In the genomic region with DNA sequence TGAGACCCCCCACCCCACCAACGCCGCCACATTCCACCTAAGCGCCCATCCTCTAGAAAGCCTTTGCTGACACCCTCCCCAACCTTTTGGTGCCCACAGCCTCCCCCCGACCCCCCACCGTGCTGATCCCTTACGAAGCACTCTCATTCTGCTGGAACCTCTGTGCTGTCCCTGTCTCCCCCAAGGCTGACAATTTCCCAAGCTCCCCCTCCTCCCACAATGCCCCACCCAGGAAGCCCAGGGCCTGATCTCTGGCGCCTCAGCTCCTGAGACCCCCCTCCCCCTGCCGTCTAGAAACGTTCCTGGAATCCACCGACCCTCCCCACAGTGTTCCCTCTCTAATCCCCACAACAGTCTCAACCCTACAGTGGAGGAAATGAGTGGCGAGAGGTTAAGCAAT, we compare ENCODE assay signal across 10 cellular contexts. TPM values are rescaled to one million over a fixed set of nuclear protein-coding genes. Genes with fewer than 3 reads are reported as not detected.
DNase-seq lines count a peak whose midpoint lies in the region; ATAC-seq, FAIRE-seq and TF ChIP-seq lines count a peak whose summit lies in the region.
"Had no signal": no experiment of that assay in that cellular context is flagged by ENCODE, and none has a peak within 500 bp of the region (broad histone marks: within the 10 kb centered on the region; RNA-seq: fewer than 3 reads in every experiment).

No MANE protein-coding gene starts in this region.

- H2BK12ac ChIP-seq in mesenchymal stem cell (ENCODE audit: low read length in 2 of 2): no peak overlapping the region

- H3K4me3 ChIP-seq in astrocyte (ENCODE audit: insufficient read depth, low read depth, low read length): no peak overlapping the region
- peak overlapping the region in 1 of 2 experiments; percentile 69 for H3K4me3 ChIP-seq in mesenchymal stem cell (ENCODE audit: insufficient read depth in 1 of 2, low read depth in 1 of 2, low read length in 2 of 2)
- peak overlapping the region; percentile 86 for H3K4me3 ChIP-seq in thoracic aorta

- no peak for ATAC-seq in activated T-cell treated with anti-CD3 and anti-CD28 coated beads, Interleukin-2, amount 50 U/mL, for 4 hours
- ATAC-seq in thoracic aorta (ENCODE audit: insufficient number of reproducible peaks, low FRiP score, low read depth) (peak; percentile 14), HG03039 (IDR thresholded peaks at IDR 0.05; ENCODE audit: unreplicated experiment) (no peak), HG02678 (IDR thresholded peaks at IDR 0.05; ENCODE audit: unreplicated experiment) (no peak)

- H3K4me1 ChIP-seq in astrocyte (ENCODE audit: insufficient read depth, low read length): peaks cover 16% of the 10 kb centered on the region
- H3K4me1 ChIP-seq in mesenchymal stem cell (ENCODE audit: control insufficient read depth, insufficient read depth, low read depth, low read length): peaks cover 17% of the 10 kb centered on the region
- peaks cover 10 to 29% of the 10 kb centered on the region in 2 donors for H3K4me1 ChIP-seq in thoracic aorta (ENCODE audit: control insufficient read depth in 1 of 2, low read depth in 2 of 2)

- no peaks in the 10 kb centered on the region for H3K36me3 Mint-ChIP-seq in activated T-cell treated with anti-CD3 and anti-CD28 coated beads, Interleukin-2, amount 50 U/mL, for 4 hours (ENCODE audit: insufficient read depth)
- H3K36me3 Mint-ChIP-seq in astrocyte (ENCODE audit: low read depth, unreplicated experiment): peaks cover 2% of the 10 kb centered on the region

- peak overlapping the region; percentile 75 for H3K4me3 Mint-ChIP-seq in activated T-cell treated with anti-CD3 and anti-CD28 coated beads, Interleukin-2, amount 50 U/mL, for 4 hours
- H3K4me3 Mint-ChIP-seq in astrocyte (ENCODE audit: unreplicated experiment): no peak overlapping the region

- FAIRE-seq in astrocyte (lab: Jason Lieb, UNC): no peak

- TF ChIP-seq CTCF in astrocyte (IDR thresholded peaks at IDR 0.05; ENCODE audit: insufficient read depth, low read depth, low read length) (no peak), thoracic aorta (IDR thresholded peaks at IDR 0.05) (no peak)

- no peak overlapping the region for H2BK15ac ChIP-seq in mesenchymal stem cell (ENCODE audit: low read depth, poor library complexity, severe bottlenecking)

- H3K79me1 ChIP-seq in mesenchymal stem cell (replicated peaks; ENCODE audit: low read length, poor library complexity, severe bottlenecking): no peaks in the 10 kb centered on the region

- H3K79me2 ChIP-seq in astrocyte (ENCODE audit: insufficient read depth, low read length): no peaks in the 10 kb centered on the region

- no peak overlapping the region for H2BK5ac ChIP-seq in mesenchymal stem cell (ENCODE audit: low read depth, low read length, poor library complexity, severe bottlenecking)

- peak overlapping the region; percentile 99 for H4K8ac ChIP-seq in mesenchymal stem cell (ENCODE audit: low read length)

- peak overlapping the region; percentile 81 for H3K9ac ChIP-seq in astrocyte (ENCODE audit: low read length)
- peak overlapping the region; percentile 87 for H3K9ac ChIP-seq in mesenchymal stem cell (ENCODE audit: low read length)

- peaks cover 7% of the 10 kb centered on the region for H3K4me1 Mint-ChIP-seq in activated T-cell treated with anti-CD3 and anti-CD28 coated beads, Interleukin-2, amount 50 U/mL, for 4 hours (ENCODE audit: low read depth)
- peaks cover 10% of the 10 kb centered on the region for H3K4me1 Mint-ChIP-seq in astrocyte (ENCODE audit: low read depth, unreplicated experiment)

- no peak overlapping the region for H3K27ac Mint-ChIP-seq in astrocyte (ENCODE audit: unreplicated experiment)

- no peaks in the 10 kb centered on the region for H3K27me3 ChIP-seq in astrocyte (ENCODE audit: insufficient read depth, low read length)
- no peaks in the 10 kb centered on the region for H3K27me3 ChIP-seq in mesenchymal stem cell (ENCODE audit: control insufficient read depth in 1 of 2, insufficient read depth in 1 of 2, low read length in 2 of 2)
- H3K27me3 ChIP-seq in thoracic aorta (replicated peaks; ENCODE audit: insufficient read depth): no peaks in the 10 kb centered on the region

- no peaks in the 10 kb centered on the region for H4K20me1 ChIP-seq in astrocyte (ENCODE audit: insufficient read depth, low read length)

- H2BK120ac ChIP-seq in mesenchymal stem cell (ENCODE audit: low read depth, low read length): no peak overlapping the region

- H3K23ac ChIP-seq in mesenchymal stem cell (ENCODE audit: low read length in 2 of 2): no peak overlapping the region

- H2AFZ ChIP-seq in astrocyte (ENCODE audit: low read depth, low read length): peak overlapping the region; percentile 96
- peak overlapping the region; percentile 100 for H2AFZ ChIP-seq in mesenchymal stem cell (ENCODE audit: low read depth, low read length)

- H3K4me2 ChIP-seq in astrocyte (ENCODE audit: low read length) (peak overlapping the region; percentile 96), mesenchymal stem cell (ENCODE audit: low read length, poor library complexity, severe bottlenecking) (peak overlapping the region; percentile 79)

- H3K9me3 Mint-ChIP-seq in activated T-cell treated with anti-CD3 and anti-CD28 coated beads, Interleukin-2, amount 50 U/mL, for 4 hours: peaks cover 29% of the 10 kb centered on the region
- H3K9me3 Mint-ChIP-seq in astrocyte (ENCODE audit: unreplicated experiment): peaks cover 21% of the 10 kb centered on the region

- H3K27ac ChIP-seq in astrocyte (ENCODE audit: low read depth, low read length): no peak overlapping the region
- H3K27ac ChIP-seq in mesenchymal stem cell (ENCODE audit: low read length, poor library complexity, severe bottlenecking): no peak overlapping the region
- H3K27ac ChIP-seq in thoracic aorta: peak overlapping the region in 1 of 2 donors; percentile 58
- H3K27ac ChIP-seq: epithelial cell of prostate had no signal

- no peaks in the 10 kb centered on the region for H3K36me3 ChIP-seq in astrocyte (ENCODE audit: insufficient read depth, low read length)
- no peaks in the 10 kb centered on the region for H3K36me3 ChIP-seq in mesenchymal stem cell (ENCODE audit: control insufficient read depth in 1 of 2, insufficient read depth in 2 of 2, low read depth in 1 of 2, low read length in 2 of 2)
- no peaks in the 10 kb centered on the region for H3K36me3 ChIP-seq in thoracic aorta

- H3K18ac ChIP-seq in mesenchymal stem cell (ENCODE audit: low read depth in 1 of 2, low read length in 2 of 2): peak overlapping the region in 1 of 2 experiments; percentile 90

- H3K14ac ChIP-seq in mesenchymal stem cell (ENCODE audit: low read length in 2 of 2): no peak overlapping the region

- H4K91ac ChIP-seq in mesenchymal stem cell (ENCODE audit: low read length): peak overlapping the region; percentile 6

- H3K9me3 ChIP-seq in astrocyte (ENCODE audit: insufficient read depth, low read depth, low read length) (no peaks in the 10 kb centered on the region), mesenchymal stem cell (ENCODE audit: control insufficient read depth, low read length) (peaks cover 27% of the 10 kb centered on the region), thoracic aorta (peaks cover 12% of the 10 kb centered on the region)

- H3K27me3 Mint-ChIP-seq in activated T-cell treated with anti-CD3 and anti-CD28 coated beads, Interleukin-2, amount 50 U/mL, for 4 hours (ENCODE audit: low read depth): no peaks in the 10 kb centered on the region
- peaks cover 11% of the 10 kb centered on the region for H3K27me3 Mint-ChIP-seq in astrocyte (ENCODE audit: low read depth, unreplicated experiment)

- no peak for DNase-seq in activated T-cell treated with anti-CD3 and anti-CD28 coated beads, Interleukin-2, amount 50 U/mL, for 4 hours
- no peak for DNase-seq in activated T-cell treated with anti-CD3 and anti-CD28 coated beads, Interleukin-2, amount 50 U/mL, for 1 hour
- no peak for DNase-seq in astrocyte (ENCODE audit: low read depth)
- no peak for DNase-seq in mesenchymal stem cell
- DNase-seq in thoracic aorta (ENCODE audit: low spot score): no peak
- DNase-seq in COR-L47 (lab: John Stamatoyannopoulos, UW): no peak
- DNase-seq: NCI-H748 treated with DMSO at 0.1 percent for 48 hours had no signal

- 39% methylated on average over 10 of the region's 11 CpGs for WGBS in mesenchymal stem cell

- H2AK5ac ChIP-seq in mesenchymal stem cell (ENCODE audit: low read length, severe bottlenecking): no peak overlapping the region

- H3K4ac ChIP-seq in mesenchymal stem cell (ENCODE audit: low read depth in 1 of 2, low read length in 2 of 2): no peak overlapping the region

RNA-seq across cellular contexts. Expression of a gene that starts 18.4 kb away (rescaled TPM):
- not detected for total RNA-seq in activated T-cell treated with anti-CD3 and anti-CD28 coated beads, Interleukin-2, amount 50 U/mL, for 4 hours
- total RNA-seq in astrocyte (0.43 and 0.89 TPM in 2 replicates), thoracic aorta (1 to 10 TPM in 1 of 2 donors, not detected in 1; 1.5 TPM)
- polyA plus RNA-seq in mesenchymal stem cell (2013, experiment 1 of 2): 0.25 TPM
- polyA plus RNA-seq in mesenchymal stem cell (2013, experiment 2 of 2): 0.14 TPM

RNA-seq across cellular contexts. Expression of a gene that starts 32.7 kb away (rescaled TPM):
- not detected for total RNA-seq in activated T-cell treated with anti-CD3 and anti-CD28 coated beads, Interleukin-2, amount 50 U/mL, for 4 hours
- total RNA-seq in astrocyte (4.4 and 5.2 TPM in 2 replicates), thoracic aorta (1 to 10 TPM; 5.6 to 8.9 TPM)
- 0.15 TPM for polyA plus RNA-seq in mesenchymal stem cell (2013, experiment 1 of 2)
- 0.27 TPM for polyA plus RNA-seq in mesenchymal stem cell (2013, experiment 2 of 2)
